9 cellular contexts compared by ENCODE assay signal in genomic region chr7:116150588-116150987, GRCh38. TPM values are rescaled to one million over a fixed set of nuclear protein-coding genes. Genes with fewer than 3 reads are reported as not detected.
A peak's percentile ranks its signal among the peaks of the same experiment; 100 is the strongest.
DNase-seq lines count a peak whose midpoint lies in the region; ATAC-seq and TF ChIP-seq lines count a peak whose summit lies in the region.
"Had no signal": no experiment of that assay in that cellular context is flagged by ENCODE, and none has a peak within 500 bp of the region (broad histone marks: within the 10 kb centered on the region; RNA-seq: fewer than 3 reads in every experiment).

No MANE protein-coding gene starts in this region.

- peak; percentile 50 for DNase-seq in fibroblast of mammary gland (ENCODE audit: low read depth)
- DNase-seq in HuH-7 (ENCODE audit: low spot score) = no peak
- DNase-seq in HT-29 (ENCODE audit: low spot score) = no peak
- no peak for DNase-seq in nucleus accumbens (lab: John Stamatoyannopoulos, UW)
- DNase-seq in erythroblast (lab: John Stamatoyannopoulos, UW) = no peak
- DNase-seq: activated CD8-positive, alpha-beta memory T cell treated with anti-CD3 and anti-CD28 coated beads for 24 hours had no signal

- no peak overlapping the region for H3K4me3 ChIP-seq in fibroblast of mammary gland (ENCODE audit: control insufficient read depth, low read depth, low read length)

- TF ChIP-seq POLR2A in erythroblast (IDR thresholded peaks at IDR 0.05; ENCODE audit: low read length) = no peak

- ATAC-seq in GM18861 (IDR thresholded peaks at IDR 0.05; ENCODE audit: unreplicated experiment) = peak; percentile 98
- ATAC-seq in GM21717 (IDR thresholded peaks at IDR 0.05; ENCODE audit: unreplicated experiment) = peak; percentile 98
- ATAC-seq in HG03342 (IDR thresholded peaks at IDR 0.05; ENCODE audit: unreplicated experiment) = peak; percentile 94

- no peak for TF ChIP-seq CTCF in fibroblast of mammary gland (conservative IDR thresholded peaks at IDR 0.05; ENCODE audit: control insufficient read depth, insufficient read depth, low read depth, low read length)

RNA-seq across cellular contexts. Expression of gene TES, which starts 59.8 kb away (rescaled TPM):
- 91.9 and 96.7 TPM in 2 replicates for total RNA-seq in HT-29 (2014; rRNA removed; shearing (Covaris generic))
